In the genomic region with DNA sequence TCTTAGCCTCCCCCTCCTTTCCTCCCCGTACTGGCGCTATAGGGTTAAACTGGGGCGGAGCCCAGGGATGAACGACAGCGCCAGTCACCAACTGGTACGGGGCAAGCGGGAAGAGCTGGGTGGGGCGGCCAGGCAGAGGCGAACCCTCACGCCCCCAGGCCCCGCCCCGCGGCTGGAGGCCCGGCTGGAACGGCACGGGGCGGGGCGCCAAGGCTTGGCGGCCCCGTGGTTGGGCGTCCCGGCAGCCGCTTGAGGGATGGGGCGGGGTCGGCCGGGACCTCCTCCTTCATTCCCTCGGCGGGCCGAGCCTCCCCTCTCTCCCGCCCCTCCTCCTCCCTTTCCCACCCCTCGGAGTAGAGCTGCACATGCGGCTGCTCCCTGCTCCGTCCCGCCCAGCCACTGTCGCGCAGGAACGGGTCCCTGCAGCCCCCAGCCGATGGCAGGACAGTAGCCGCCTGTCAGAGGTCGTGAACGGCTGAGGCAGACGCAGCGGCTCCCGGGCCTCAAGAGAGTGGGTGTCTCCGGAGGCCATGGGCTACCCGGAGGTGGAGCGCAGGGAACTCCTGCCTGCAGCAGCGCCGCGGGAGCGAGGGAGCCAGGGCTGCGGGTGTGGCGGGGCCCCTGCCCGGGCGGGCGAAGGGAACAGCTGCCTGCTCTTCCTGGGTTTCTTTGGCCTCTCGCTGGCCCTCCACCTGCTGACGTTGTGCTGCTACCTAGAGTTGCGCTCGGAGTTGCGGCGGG, we compare ENCODE assay signal across 8 cellular contexts. TPM values are rescaled to one million over a fixed set of nuclear protein-coding genes. Genes with fewer than 3 reads are reported as not detected.
DNase-seq lines count a peak whose midpoint lies in the region; ATAC-seq and TF ChIP-seq lines count a peak whose summit lies in the region.

A gene (plus strand): TSS at position 335 of the 741 bp plus-strand sequence.

- peaks cover 19% of the 10 kb centered on the region for H3K27me3 Mint-ChIP-seq in neural crest cell (ENCODE audit: low read depth)
- peaks cover 18% of the 10 kb centered on the region for H3K27me3 Mint-ChIP-seq in stimulated activated naive CD8-positive, alpha-beta T cell treated with anti-CD3 and anti-CD28 coated beads, Interleukin-15, Interleukin-2, amounts not matched to agents 100 ng/mL and 50 ng/mL, for 24 hours

- DNase-seq in NCI-H1417 (lab: John Stamatoyannopoulos, UW): peak; percentile 40 to 57 (median 57)
- no peak for DNase-seq in NCI-H1417 treated with DMSO at 0.1 percent for 48 hours (lab: John Stamatoyannopoulos, UW)
- peak; percentile 16 to 47 for DNase-seq in SJSA1 (ENCODE audit: low read depth in 1 of 2, low spot score in 2 of 2)
- DNase-seq in activated naive CD4-positive, alpha-beta T cell treated with anti-CD3 and anti-CD28 coated beads, Interleukin-2, amount 50 U/mL, for 16 hours: peak; percentile 85
- DNase-seq in germinal center (ENCODE audit: low spot score): peak; percentile 47
- DNase-seq in neural crest cell (ENCODE audit: low read depth, low spot score): peak; percentile 69

- no peaks in the 10 kb centered on the region for H3K9me3 ChIP-seq in SJSA1 (replicated peaks)

- ATAC-seq in HG03521 (IDR thresholded peaks at IDR 0.05; ENCODE audit: unreplicated experiment): peak; percentile 86

- H3K4me1 Mint-ChIP-seq in neural crest cell: peaks cover 16% of the 10 kb centered on the region
- peaks cover 17% of the 10 kb centered on the region for H3K4me1 Mint-ChIP-seq in stimulated activated naive CD8-positive, alpha-beta T cell treated with anti-CD3 and anti-CD28 coated beads, Interleukin-15, Interleukin-2, amounts not matched to agents 100 ng/mL and 50 ng/mL, for 24 hours (ENCODE audit: low read depth)

- H3K27ac ChIP-seq in SJSA1: no peak within 1 kb of the TSS

- H3K4me1 ChIP-seq in SJSA1 (replicated peaks): no peaks in the 10 kb centered on the region

- TF ChIP-seq CTCF in neural crest cell (conservative IDR thresholded peaks at IDR 0.05): no peak

- no peak within 1 kb of the TSS; the same call in 1 of the 2 replicates for H3K4me3 ChIP-seq in SJSA1

- no peak within 1 kb of the TSS for H3K27ac Mint-ChIP-seq in neural crest cell (ENCODE audit: unreplicated experiment)
- H3K27ac Mint-ChIP-seq in stimulated activated naive CD8-positive, alpha-beta T cell treated with anti-CD3 and anti-CD28 coated beads, Interleukin-15, Interleukin-2, amounts not matched to agents 100 ng/mL and 50 ng/mL, for 24 hours: no peak within 1 kb of the TSS

- H3K36me3 ChIP-seq in SJSA1: no peaks in the 10 kb centered on the region

- no peaks in the 10 kb centered on the region for H3K36me3 Mint-ChIP-seq in neural crest cell (ENCODE audit: low read depth)
- no peaks in the 10 kb centered on the region for H3K36me3 Mint-ChIP-seq in stimulated activated naive CD8-positive, alpha-beta T cell treated with anti-CD3 and anti-CD28 coated beads, Interleukin-15, Interleukin-2, amounts not matched to agents 100 ng/mL and 50 ng/mL, for 24 hours (ENCODE audit: low read depth)

- peaks cover 3% of the 10 kb centered on the region for H3K9me3 Mint-ChIP-seq in neural crest cell
- no peaks in the 10 kb centered on the region for H3K9me3 Mint-ChIP-seq in stimulated activated naive CD8-positive, alpha-beta T cell treated with anti-CD3 and anti-CD28 coated beads, Interleukin-15, Interleukin-2, amounts not matched to agents 100 ng/mL and 50 ng/mL, for 24 hours

- peak within 1 kb of the TSS; percentile 82 for H3K4me3 Mint-ChIP-seq in neural crest cell
- peak within 1 kb of the TSS; percentile 74 for H3K4me3 Mint-ChIP-seq in stimulated activated naive CD8-positive, alpha-beta T cell treated with anti-CD3 and anti-CD28 coated beads, Interleukin-15, Interleukin-2, amounts not matched to agents 100 ng/mL and 50 ng/mL, for 24 hours

- H3K27me3 ChIP-seq in SJSA1 (replicated peaks): peaks cover 12% of the 10 kb centered on the region; the same call in 1 of the 2 replicates

RNA-seq across cellular contexts. Expression of the gene that starts here (rescaled TPM):
- total RNA-seq in SJSA1 (2014; rRNA removed; shearing (Covaris generic)): not detected in 2 replicates
- total RNA-seq in neural crest cell: 1.8 and 2.5 TPM in 2 replicates

Comparison
In these comparisons a context has a peak if more than half of its experiments do, and no peak if none do; other contexts are left out.
1. Peak in DNase-seq in SJSA1; RNA of the gene not detected or under 1 TPM.